ENCODE assay signal across 18 cellular contexts in the genomic region with DNA sequence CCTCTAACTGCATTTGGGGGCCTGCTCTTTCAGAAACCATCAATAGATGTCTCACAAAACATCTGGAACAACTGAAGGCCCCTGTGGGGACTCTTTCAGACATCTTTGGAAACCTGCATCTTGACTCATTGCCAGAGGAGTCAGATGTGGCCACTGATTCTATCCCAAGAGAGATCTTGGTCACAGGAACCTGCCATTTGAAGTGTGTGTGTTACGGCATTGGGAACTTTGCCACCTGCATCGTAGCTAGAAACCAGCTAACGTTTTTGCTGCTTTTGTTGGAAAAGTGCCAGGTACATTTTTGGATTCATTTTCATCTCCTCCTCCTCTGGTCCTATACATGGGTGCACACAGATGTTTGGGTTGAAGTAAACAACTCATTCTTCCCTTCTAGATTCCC. TPM values are rescaled to one million over a fixed set of nuclear protein-coding genes. Genes with fewer than 3 reads are reported as not detected.
DNase-seq lines count a peak whose midpoint lies in the region; ATAC-seq lines count a peak whose summit lies in the region.
"Had no signal": no experiment of that assay in that cellular context is flagged by ENCODE, and none has a peak within 500 bp of the region (broad histone marks: within the 10 kb centered on the region; RNA-seq: fewer than 3 reads in every experiment).

No MANE protein-coding gene starts in this region.

- in situ Hi-C loops in KBM-7 (cut with MboI; ENCODE audit: low pct_unique_long_range_greater_than_20kb, low sequenced_read_pairs): no loop called here

- intact Hi-C loops in activated naive CD4-positive, alpha-beta T cell treated with anti-CD3 and anti-CD28 coated beads for 36 hours (cut with micrococcal nuclease): no loop called here

- ATAC-seq in stimulated activated effector memory CD8-positive, alpha-beta T cell treated with anti-CD3 and anti-CD28 coated beads, Interleukin-12 subunit alpha, Interleukin-12 subunit beta, amount 100 ng/mL, for 72 hours: no peak
- ATAC-seq in GM19023 (IDR thresholded peaks at IDR 0.05; ENCODE audit: unreplicated experiment): no peak
- ATAC-seq: HepG2, Panc1 had no signal

- peaks cover 19% of the 10 kb centered on the region for H3K4me1 Mint-ChIP-seq in activated naive CD4-positive, alpha-beta T cell treated with anti-CD3 and anti-CD28 coated beads for 36 hours (ENCODE audit: low read depth)
- peaks cover 33% of the 10 kb centered on the region for H3K4me1 Mint-ChIP-seq in stimulated activated effector memory CD8-positive, alpha-beta T cell treated with anti-CD3 and anti-CD28 coated beads, Interleukin-12 subunit alpha, Interleukin-12 subunit beta, amount 100 ng/mL, for 72 hours

- H3K27me3 Mint-ChIP-seq in activated naive CD4-positive, alpha-beta T cell treated with anti-CD3 and anti-CD28 coated beads for 36 hours (ENCODE audit: low read depth): no peaks in the 10 kb centered on the region
- H3K27me3 Mint-ChIP-seq: B cell had no signal

- no peak for DNase-seq in activated naive CD4-positive, alpha-beta T cell treated with anti-CD3 and anti-CD28 coated beads for 36 hours
- DNase-seq in activated naive CD4-positive, alpha-beta T cell (lab: John Stamatoyannopoulos, UW): no peak
- DNase-seq in DMS79 treated with DMSO at 0.1 percent for 48 hours (lab: John Stamatoyannopoulos, UW) (peak; percentile 78), RPMI8226 (peak; percentile 31), KBM-7 (no peak), hepatic stellate cell (ENCODE audit: low spot score) (no peak)
- DNase-seq in stimulated activated effector memory CD8-positive, alpha-beta T cell treated with anti-CD3 and anti-CD28 coated beads, Interleukin-12 subunit alpha, Interleukin-12 subunit beta, amount 100 ng/mL, for 72 hours (ENCODE audit: low spot score in 2 of 2): no peak
- DNase-seq: ACHN, H7, NCI-H1436 treated with DMSO at 0.1 percent for 48 hours, NCI-H2081, NCI-H446, Right ventricle myocardium superior, SK-N-SH had no signal

- H3K36me3 Mint-ChIP-seq in activated naive CD4-positive, alpha-beta T cell treated with anti-CD3 and anti-CD28 coated beads for 36 hours (ENCODE audit: low read depth): peaks cover 15% of the 10 kb centered on the region
- H3K36me3 Mint-ChIP-seq in stimulated activated effector memory CD8-positive, alpha-beta T cell treated with anti-CD3 and anti-CD28 coated beads, Interleukin-12 subunit alpha, Interleukin-12 subunit beta, amount 100 ng/mL, for 72 hours: peaks cover 83% of the 10 kb centered on the region

- no peak overlapping the region for H3K4me3 Mint-ChIP-seq in activated naive CD4-positive, alpha-beta T cell treated with anti-CD3 and anti-CD28 coated beads for 36 hours
- no peak overlapping the region for H3K4me3 Mint-ChIP-seq in stimulated activated effector memory CD8-positive, alpha-beta T cell treated with anti-CD3 and anti-CD28 coated beads, Interleukin-12 subunit alpha, Interleukin-12 subunit beta, amount 100 ng/mL, for 72 hours
- H3K4me3 Mint-ChIP-seq: B cell had no signal

- CTCF ChIA-PET in activated naive CD4-positive, alpha-beta T cell treated with anti-CD3 and anti-CD28 coated beads for 36 hours (lab: Charles Lee): no interaction called here

- H3K9me3 Mint-ChIP-seq in activated naive CD4-positive, alpha-beta T cell treated with anti-CD3 and anti-CD28 coated beads for 36 hours: no peaks in the 10 kb centered on the region
- H3K9me3 Mint-ChIP-seq in stimulated activated effector memory CD8-positive, alpha-beta T cell treated with anti-CD3 and anti-CD28 coated beads, Interleukin-12 subunit alpha, Interleukin-12 subunit beta, amount 100 ng/mL, for 72 hours: no peaks in the 10 kb centered on the region

- peak overlapping the region; percentile 43 for H3K27ac Mint-ChIP-seq in activated naive CD4-positive, alpha-beta T cell treated with anti-CD3 and anti-CD28 coated beads for 36 hours
- H3K27ac Mint-ChIP-seq in stimulated activated effector memory CD8-positive, alpha-beta T cell treated with anti-CD3 and anti-CD28 coated beads, Interleukin-12 subunit alpha, Interleukin-12 subunit beta, amount 100 ng/mL, for 72 hours: peak overlapping the region; percentile 68
- H3K27ac Mint-ChIP-seq: B cell had no signal

RNA-seq across cellular contexts. Expression of a gene that starts 4.3 kb away (rescaled TPM):
- total RNA-seq in activated naive CD4-positive, alpha-beta T cell treated with anti-CD3 and anti-CD28 coated beads for 36 hours: 10 to 100 TPM; 20.8 to 21.6 TPM

RNA-seq across cellular contexts. Expression of a gene that starts 4.4 kb away (rescaled TPM):
- 10 to 100 TPM; 48.0 to 51.5 TPM for total RNA-seq in activated naive CD4-positive, alpha-beta T cell treated with anti-CD3 and anti-CD28 coated beads for 36 hours

RNA-seq across cellular contexts. Expression of a gene that starts 24.3 kb away (rescaled TPM):
- 10 to 100 TPM; 33.3 to 34.4 TPM for total RNA-seq in activated naive CD4-positive, alpha-beta T cell treated with anti-CD3 and anti-CD28 coated beads for 36 hours

RNA-seq across cellular contexts. Expression of a gene that starts 58.9 kb away (rescaled TPM):
- total RNA-seq in activated naive CD4-positive, alpha-beta T cell treated with anti-CD3 and anti-CD28 coated beads for 36 hours: 1 to 10 TPM; 4.4 to 4.7 TPM
- total RNA-seq: Right ventricle myocardium superior had no signal

Comparison
In these comparisons a context has a peak if more than half of its experiments do, and no peak if none do; other contexts are left out.
1. DNase-seq: peak in DMS79 treated with DMSO at 0.1 percent for 48 hours (single experiment) and RPMI8226 (single experiment); none in activated naive CD4-positive, alpha-beta T cell treated with anti-CD3 and anti-CD28 coated beads for 36 hours (single experiment), activated naive CD4-positive, alpha-beta T cell (0 of 4), stimulated activated effector memory CD8-positive, alpha-beta T cell treated with anti-CD3 and anti-CD28 coated beads, Interleukin-12 subunit alpha, Interleukin-12 subunit beta, amount 100 ng/mL, for 72 hours (0 of 2), KBM-7 (single experiment) and hepatic stellate cell (single experiment).